8 cellular contexts compared by ENCODE assay signal in genomic region chr11:65817815-65818680, GRCh38. TPM values are rescaled to one million over a fixed set of nuclear protein-coding genes. Genes with fewer than 3 reads are reported as not detected.
DNase-seq lines count a peak whose midpoint lies in the region; ATAC-seq and TF ChIP-seq lines count a peak whose summit lies in the region.

No MANE protein-coding gene starts in this region.

- H3K27me3 ChIP-seq in colonic mucosa = no peaks in the 10 kb centered on the region

- H3K9ac ChIP-seq in colonic mucosa (ENCODE audit: low read depth in 2 of 2, low read length in 2 of 2) = peak overlapping the region; percentile 76

- H3K27ac ChIP-seq in colonic mucosa = peak overlapping the region; percentile 85

- H3K9me3 ChIP-seq in colonic mucosa = no peaks in the 10 kb centered on the region

- DNase-seq in AG09309 (ENCODE audit: low read depth) (peak; percentile 27), NCI-H510A treated with DMSO at 0.1 percent for 48 hours (lab: John Stamatoyannopoulos, UW) (peak; percentile 93), colonic mucosa (peak; percentile 98), left lobe of liver (ENCODE audit: low spot score) (peak; percentile 94)
- peak; percentile 97 for DNase-seq in activated CD4-positive, alpha-beta T cell treated with anti-CD3 and anti-CD28 coated beads for 48 hours
- peak; percentile 90 for DNase-seq in stimulated activated CD4-positive, alpha-beta T cell treated with anti-CD3 and anti-CD28 coated beads, Interleukin-1b, Interleukin-23, amount 100 ng/mL, for 48 hours

- TF ChIP-seq CTCF in AG09309 (IDR thresholded peaks at IDR 0.05; ENCODE audit: control insufficient read depth, insufficient read depth, low read depth, low read length, missing control alignments) (peak; percentile 95), colonic mucosa (IDR thresholded peaks at IDR 0.05) (peak; percentile 100)

- intact Hi-C loops in colonic mucosa (cut with DNase I) = loop anchor here (1.0 to 2.0 kb wide), 2 partner anchors 38 to 107 kb away; partner anchors contain the start of gene AP5B1

- TF ChIP-seq POLR2A in GM18951 (IDR thresholded peaks at IDR 0.05; ENCODE audit: extremely low read depth, insufficient read depth, insufficient read length) = peak; percentile 10

- ATAC-seq in HG03354 (IDR thresholded peaks at IDR 0.05; ENCODE audit: poor library complexity, severe bottlenecking, unreplicated experiment) = peak; percentile 90
- ATAC-seq in left lobe of liver = peak; percentile 98

- in situ Hi-C loops in GM18951 (cut with MboI; ENCODE audit: low sequenced_read_pairs, unreplicated experiment) = no loop called here

- H3K36me3 ChIP-seq in colonic mucosa = no peaks in the 10 kb centered on the region

- H3K4me3 ChIP-seq in AG09309 (ENCODE audit: control insufficient read depth, low read depth, low read length) (peak overlapping the region; percentile 55), colonic mucosa (peak overlapping the region; percentile 52)

- peaks cover 12% of the 10 kb centered on the region for H3K4me1 ChIP-seq in colonic mucosa

RNA-seq across cellular contexts. Expression of gene SNX32, which starts 15.7 kb away (rescaled TPM):
- total RNA-seq in colonic mucosa (1 to 10 TPM; 1.6 to 1.9 TPM), left lobe of liver (not detected)

RNA-seq across cellular contexts. Expression of gene OVOL1, which starts 31.2 kb away (rescaled TPM):
- 10 to 100 TPM; 29.0 to 32.9 TPM for total RNA-seq in colonic mucosa
- 0.23 TPM for total RNA-seq in left lobe of liver

RNA-seq across cellular contexts. Expression of gene AP5B1, which starts 37.3 kb away (rescaled TPM):
- total RNA-seq in colonic mucosa (10 to 100 TPM; 17.6 to 20.1 TPM), left lobe of liver (13.4 TPM)

RNA-seq across cellular contexts. Expression of gene CFL1, which starts 39.9 kb away (rescaled TPM):
- total RNA-seq in colonic mucosa = 1,000 to 10,000 TPM; 1,832 to 1,932 TPM
- total RNA-seq in left lobe of liver = 240 TPM

RNA-seq across cellular contexts. Expression of gene MUS81, which starts 42.2 kb away (rescaled TPM):
- 10 to 100 TPM; 47.2 to 62.5 TPM for total RNA-seq in colonic mucosa
- 14.3 TPM for total RNA-seq in left lobe of liver

Comparison
In these comparisons a context has a peak if more than half of its experiments do, and no peak if none do; other contexts are left out.
1. Peak in every context shown above with its lines: DNase-seq, ATAC-seq, H3K4me3 ChIP-seq and H3K27ac ChIP-seq.
2. DNase-seq: peak in every context shown above with its lines; median percentile 98 in colonic mucosa; 97 in activated CD4-positive, alpha-beta T cell treated with anti-CD3 and anti-CD28 coated beads for 48 hours; 94 in left lobe of liver; 93 in NCI-H510A treated with DMSO at 0.1 percent for 48 hours; 90 in stimulated activated CD4-positive, alpha-beta T cell treated with anti-CD3 and anti-CD28 coated beads, Interleukin-1b, Interleukin-23, amount 100 ng/mL, for 48 hours; 27 in AG09309.
3. RNA of gene OVOL1, which starts 31.2 kb away (total RNA-seq): 29.0 to 32.9 TPM in colonic mucosa; 0.23 TPM in left lobe of liver (single experiment); every median in the first group is over 10 times any median in the second.